Comparison of ENCODE assay signal across 24 cellular contexts in genomic region chr15:98731712-98732450, GRCh38.
DNase-seq lines count a peak whose midpoint lies in the region; ATAC-seq and FAIRE-seq lines count a peak whose summit lies in the region.
"Had no signal": no experiment of that assay in that cellular context is flagged by ENCODE, and none has a peak within 500 bp of the region (broad histone marks: within the 10 kb centered on the region; RNA-seq: fewer than 3 reads in every experiment).

No MANE protein-coding gene starts in this region.

- in situ Hi-C loops in Caki2 (cut with HindIII; ENCODE audit: low pct_unique_long_range_greater_than_20kb, low sequenced_read_pairs) = no loop called here

- peak; percentile 77 for ATAC-seq in activated CD4-positive, alpha-beta T cell treated with anti-CD3 and anti-CD28 coated beads for 36 hours
- ATAC-seq in HG03025 (IDR thresholded peaks at IDR 0.05; ENCODE audit: low FRiP score, unreplicated experiment) = no peak
- ATAC-seq: upper lobe of right lung had no signal

- peak overlapping the region; percentile 14 for H3K27ac ChIP-seq in rectal smooth muscle tissue (ENCODE audit: low read depth, low read length)
- H3K27ac ChIP-seq: upper lobe of right lung had no signal

- peaks cover 2% of the 10 kb centered on the region for H3K36me3 Mint-ChIP-seq in activated CD4-positive, alpha-beta T cell treated with anti-CD3 and anti-CD28 coated beads for 36 hours (ENCODE audit: low read depth)
- no peaks in the 10 kb centered on the region for H3K36me3 Mint-ChIP-seq in activated CD4-positive, alpha-beta T cell treated with anti-CD3 and anti-CD28 coated beads, Interleukin-2, amount 10 ng/mL, durations not matched to agents 24 days and 14 days (ENCODE audit: low read depth)

- peak; percentile 25 for DNase-seq in activated CD4-positive, alpha-beta T cell treated with anti-CD3 and anti-CD28 coated beads for 36 hours
- DNase-seq in activated CD4-positive, alpha-beta T cell treated with anti-CD3 and anti-CD28 coated beads, Interleukin-2, amount 10 ng/mL, durations not matched to agents 24 days and 14 days = no peak
- DNase-seq in Caki2 (ENCODE audit: low read depth) (peak; percentile 23), RCC 7860 (ENCODE audit: low spot score) (peak; percentile 47), T-helper 9 cell (no peak), SK-N-DZ (ENCODE audit: low spot score) (no peak)
- DNase-seq: activated CD4-positive, alpha-beta T cell treated with anti-CD3 and anti-CD28 coated beads for 4 hours; activated CD8-positive, alpha-beta memory T cell treated with anti-CD3 and anti-CD28 coated beads, Interleukin-2, amount 50 U/mL, for 48 hours; activated effector memory CD4-positive, alpha-beta T cell treated with anti-CD3 and anti-CD28 coated beads, Interleukin-2, amount 50 U/mL, for 16 hours; amygdala; BE2C; Caco-2; midbrain; NCI-H1436; NCI-H526; stimulated activated CD4-positive, alpha-beta T cell treated with anti-CD3 and anti-CD28 coated beads, Interleukin-2, amount 100 ng/mL, for 48 hours; stimulated activated naive CD4-positive, alpha-beta T cell treated with Interleukin-2 at 50 U/mL for 16 hours; SW 1271; upper lobe of right lung had no signal

- H3K4me1 Mint-ChIP-seq in activated CD4-positive, alpha-beta T cell treated with anti-CD3 and anti-CD28 coated beads for 36 hours = peaks cover 48% of the 10 kb centered on the region
- H3K4me1 Mint-ChIP-seq in activated CD4-positive, alpha-beta T cell treated with anti-CD3 and anti-CD28 coated beads, Interleukin-2, amount 10 ng/mL, durations not matched to agents 24 days and 14 days = peaks cover 17% of the 10 kb centered on the region
- H3K4me1 Mint-ChIP-seq: central memory CD8-positive, alpha-beta T cell had no signal

- intact Hi-C loops in activated CD4-positive, alpha-beta T cell treated with anti-CD3 and anti-CD28 coated beads for 36 hours (cut with DNase I, micrococcal nuclease) = no loop called here
- intact Hi-C loops in activated CD4-positive, alpha-beta T cell treated with anti-CD3 and anti-CD28 coated beads, Interleukin-2, amount 10 ng/mL, durations not matched to agents 24 days and 14 days (cut with micrococcal nuclease) = loop anchor here (5.0 kb wide), 1 partner anchor 35 kb away; no protein-coding TSS in a partner anchor

- no peaks in the 10 kb centered on the region for H3K27me3 ChIP-seq in rectal smooth muscle tissue (ENCODE audit: control insufficient read depth, insufficient read depth, low read length)
- H3K27me3 ChIP-seq: BE2C, upper lobe of right lung had no signal

- no peak overlapping the region for H3K4me3 Mint-ChIP-seq in activated CD4-positive, alpha-beta T cell treated with anti-CD3 and anti-CD28 coated beads for 36 hours
- no peak overlapping the region for H3K4me3 Mint-ChIP-seq in activated CD4-positive, alpha-beta T cell treated with anti-CD3 and anti-CD28 coated beads, Interleukin-2, amount 10 ng/mL, durations not matched to agents 24 days and 14 days
- H3K4me3 Mint-ChIP-seq: central memory CD8-positive, alpha-beta T cell had no signal

- CTCF ChIA-PET in activated CD4-positive, alpha-beta T cell treated with anti-CD3 and anti-CD28 coated beads for 36 hours (lab: Charles Lee) = interaction anchor here (0.7 to 1.4 kb wide), 2 partner anchors 9 to 12 kb away, joined by 3 read pairs; no protein-coding TSS in a partner anchor

- H3K36me3 ChIP-seq in rectal smooth muscle tissue (ENCODE audit: control insufficient read depth, insufficient read depth, low read length) = no peaks in the 10 kb centered on the region
- H3K36me3 ChIP-seq: upper lobe of right lung had no signal

- peaks cover 54% of the 10 kb centered on the region for H3K4me1 ChIP-seq in rectal smooth muscle tissue (ENCODE audit: control insufficient read depth, insufficient read depth, low read length)

- H3K9ac ChIP-seq in rectal smooth muscle tissue (ENCODE audit: low read length) = no peak overlapping the region

- no peak overlapping the region for H3K27ac Mint-ChIP-seq in activated CD4-positive, alpha-beta T cell treated with anti-CD3 and anti-CD28 coated beads for 36 hours
- H3K27ac Mint-ChIP-seq in activated CD4-positive, alpha-beta T cell treated with anti-CD3 and anti-CD28 coated beads, Interleukin-2, amount 10 ng/mL, durations not matched to agents 24 days and 14 days = no peak overlapping the region

- H3K27me3 Mint-ChIP-seq in activated CD4-positive, alpha-beta T cell treated with anti-CD3 and anti-CD28 coated beads for 36 hours = no peaks in the 10 kb centered on the region
- no peaks in the 10 kb centered on the region for H3K27me3 Mint-ChIP-seq in activated CD4-positive, alpha-beta T cell treated with anti-CD3 and anti-CD28 coated beads, Interleukin-2, amount 10 ng/mL, durations not matched to agents 24 days and 14 days

- POLR2A ChIA-PET in activated CD4-positive, alpha-beta T cell treated with anti-CD3 and anti-CD28 coated beads for 36 hours (lab: Charles Lee) = no interaction called here

- no peak for FAIRE-seq in RCC 7860 (lab: Jason Lieb, UNC)
- FAIRE-seq: frontal cortex, keratinocyte had no signal

- H3K9me3 Mint-ChIP-seq in activated CD4-positive, alpha-beta T cell treated with anti-CD3 and anti-CD28 coated beads for 36 hours (ENCODE audit: low read depth) = no peaks in the 10 kb centered on the region
- H3K9me3 Mint-ChIP-seq in activated CD4-positive, alpha-beta T cell treated with anti-CD3 and anti-CD28 coated beads, Interleukin-2, amount 10 ng/mL, durations not matched to agents 24 days and 14 days = no peaks in the 10 kb centered on the region
- H3K9me3 Mint-ChIP-seq: central memory CD8-positive, alpha-beta T cell had no signal

- no peak overlapping the region for H3K4me3 ChIP-seq in rectal smooth muscle tissue (ENCODE audit: low read length)
- H3K4me3 ChIP-seq: upper lobe of right lung had no signal

Comparison
In these comparisons a context has a peak if more than half of its experiments do, and no peak if none do; other contexts are left out.
1. DNase-seq: peak in activated CD4-positive, alpha-beta T cell treated with anti-CD3 and anti-CD28 coated beads for 36 hours (single experiment), Caki2 (single experiment) and RCC 7860 (single experiment); none in activated CD4-positive, alpha-beta T cell treated with anti-CD3 and anti-CD28 coated beads, Interleukin-2, amount 10 ng/mL, durations not matched to agents 24 days and 14 days (single experiment), T-helper 9 cell (single experiment) and SK-N-DZ (single experiment).